ENCODE assay signal across 8 cellular contexts in the genomic region with DNA sequence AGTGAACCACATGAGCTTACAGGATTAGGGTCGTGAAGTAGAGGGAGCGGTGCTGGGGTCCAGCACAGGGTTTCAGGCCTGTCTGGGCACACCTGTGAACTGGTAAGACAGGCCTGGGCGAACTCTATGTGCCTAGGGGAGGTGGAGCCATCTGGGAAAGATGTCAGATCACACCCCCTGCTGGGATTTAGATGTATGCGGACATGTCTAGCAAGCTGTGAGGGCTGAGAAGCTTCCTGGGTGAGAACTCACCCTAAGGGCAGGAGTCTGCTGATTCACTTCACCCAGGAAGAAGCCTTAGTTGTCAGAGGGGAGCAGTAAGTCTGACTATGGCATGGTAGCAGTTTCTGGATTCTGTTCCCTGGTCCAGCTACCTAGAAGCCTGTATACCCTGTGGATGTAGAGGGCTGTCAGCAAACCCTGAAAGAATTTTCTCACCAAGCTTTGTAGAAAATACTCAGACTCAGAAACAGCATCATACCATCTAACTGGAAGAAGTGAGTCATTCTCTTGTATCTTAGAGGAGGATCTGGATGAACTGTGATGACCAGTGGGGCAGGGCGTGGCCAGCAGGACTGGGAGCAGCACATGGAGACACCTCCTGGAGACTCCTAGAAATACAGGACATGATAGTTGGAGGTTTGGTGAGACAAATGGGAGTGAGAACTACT. TPM values are rescaled to one million over a fixed set of nuclear protein-coding genes. Genes with fewer than 3 reads are reported as not detected.
DNase-seq lines count a peak whose midpoint lies in the region; ATAC-seq and TF ChIP-seq lines count a peak whose summit lies in the region.

No MANE protein-coding gene starts in this region.

- no peak overlapping the region for H3K18ac ChIP-seq in mesendoderm (ENCODE audit: low read length)

- H3K4me3 ChIP-seq in mesendoderm (ENCODE audit: low read length) (no peak overlapping the region), upper lobe of right lung (no peak overlapping the region)

- H3K4me1 ChIP-seq in mesendoderm (ENCODE audit: control insufficient read depth, low read depth, low read length), result no peaks in the 10 kb centered on the region
- H3K4me1 ChIP-seq in upper lobe of right lung, result peaks cover 9% of the 10 kb centered on the region

- no peak overlapping the region for H3K4me2 ChIP-seq in mesendoderm (ENCODE audit: low read length)

- WGBS in mesendoderm (ENCODE audit: extremely low coverage, insufficient coverage, low lambda C conversion rate), result no CpG with 5 or more reads among the region's 5 CpGs

- no peak overlapping the region for H3K23ac ChIP-seq in mesendoderm (ENCODE audit: low read length)

- DNase-seq in DMS 273 (lab: John Stamatoyannopoulos, UW; ENCODE audit: unreplicated experiment) (peak; percentile 81), HS-5 (ENCODE audit: low read depth) (peak; percentile 88), dermis blood vessel endothelial cell (peak; percentile 92), mesendoderm (peak; percentile 98), upper lobe of right lung (peak; percentile 75), cortex of kidney (lab: John Stamatoyannopoulos, UW) (no peak)
- DNase-seq in effector CD4-positive, alpha-beta T cell, result no peak

- no peak overlapping the region for H3K56ac ChIP-seq in mesendoderm (ENCODE audit: low read length)

- H2AK5ac ChIP-seq in mesendoderm (ENCODE audit: low read length), result no peak overlapping the region

- H3K9ac ChIP-seq in mesendoderm (ENCODE audit: low read length), result no peak overlapping the region

- no peak overlapping the region for H4K5ac ChIP-seq in mesendoderm (ENCODE audit: low read length)

- H2BK120ac ChIP-seq in mesendoderm (ENCODE audit: low read depth, low read length), result no peak overlapping the region

- intact Hi-C loops in upper lobe of right lung (cut with DNase I), result no loop called here

- no peak overlapping the region for H2BK15ac ChIP-seq in mesendoderm (replicated peaks; ENCODE audit: low read depth)

- peak; percentile 90 for ATAC-seq in upper lobe of right lung

- no peak overlapping the region for H4K8ac ChIP-seq in mesendoderm (ENCODE audit: low read depth, low read length)

- peak overlapping the region; percentile 77 for H3K27ac ChIP-seq in mesendoderm (ENCODE audit: low read depth, low read length)
- peak overlapping the region; percentile 18 for H3K27ac ChIP-seq in upper lobe of right lung

- no peak overlapping the region for H2BK5ac ChIP-seq in mesendoderm (ENCODE audit: low read length)

- H3K27me3 ChIP-seq in mesendoderm (ENCODE audit: insufficient read depth, low read length, poor library complexity) (no peaks in the 10 kb centered on the region), upper lobe of right lung (no peaks in the 10 kb centered on the region)

- peak; percentile 30 for TF ChIP-seq CTCF in upper lobe of right lung (IDR thresholded peaks at IDR 0.05)

- H3K4ac ChIP-seq in mesendoderm (ENCODE audit: low read depth, low read length), result no peak overlapping the region

- H3K79me2 ChIP-seq in mesendoderm (ENCODE audit: control insufficient read depth, insufficient read depth, low read length), result no peaks in the 10 kb centered on the region

- no peaks in the 10 kb centered on the region for H3K9me3 ChIP-seq in upper lobe of right lung

- no peaks in the 10 kb centered on the region for H3K79me1 ChIP-seq in mesendoderm (ENCODE audit: low read length)

- H3K36me3 ChIP-seq in mesendoderm (ENCODE audit: control insufficient read depth, insufficient read depth, low read length) (no peaks in the 10 kb centered on the region), upper lobe of right lung (no peaks in the 10 kb centered on the region)

TF ChIP-seq in PFSK-1, 5 proteins besides CTCF, POLR2A, EP300 and RAD21:
- TF ChIP-seq TAF1 (IDR thresholded peaks at IDR 0.05; ENCODE audit: borderline replicate concordance, insufficient read depth, low read length) (no peak), FOXP2 (optimal IDR thresholded peaks at IDR 0.05; ENCODE audit: borderline replicate concordance, extremely low read depth, extremely low read length, insufficient read depth) (no peak), SIN3A (IDR thresholded peaks at IDR 0.05; ENCODE audit: borderline replicate concordance, insufficient read depth, low read length) (peak; percentile 22; the same call in 1 of the 2 replicates)
- TF ChIP-seq, protein P1, sequence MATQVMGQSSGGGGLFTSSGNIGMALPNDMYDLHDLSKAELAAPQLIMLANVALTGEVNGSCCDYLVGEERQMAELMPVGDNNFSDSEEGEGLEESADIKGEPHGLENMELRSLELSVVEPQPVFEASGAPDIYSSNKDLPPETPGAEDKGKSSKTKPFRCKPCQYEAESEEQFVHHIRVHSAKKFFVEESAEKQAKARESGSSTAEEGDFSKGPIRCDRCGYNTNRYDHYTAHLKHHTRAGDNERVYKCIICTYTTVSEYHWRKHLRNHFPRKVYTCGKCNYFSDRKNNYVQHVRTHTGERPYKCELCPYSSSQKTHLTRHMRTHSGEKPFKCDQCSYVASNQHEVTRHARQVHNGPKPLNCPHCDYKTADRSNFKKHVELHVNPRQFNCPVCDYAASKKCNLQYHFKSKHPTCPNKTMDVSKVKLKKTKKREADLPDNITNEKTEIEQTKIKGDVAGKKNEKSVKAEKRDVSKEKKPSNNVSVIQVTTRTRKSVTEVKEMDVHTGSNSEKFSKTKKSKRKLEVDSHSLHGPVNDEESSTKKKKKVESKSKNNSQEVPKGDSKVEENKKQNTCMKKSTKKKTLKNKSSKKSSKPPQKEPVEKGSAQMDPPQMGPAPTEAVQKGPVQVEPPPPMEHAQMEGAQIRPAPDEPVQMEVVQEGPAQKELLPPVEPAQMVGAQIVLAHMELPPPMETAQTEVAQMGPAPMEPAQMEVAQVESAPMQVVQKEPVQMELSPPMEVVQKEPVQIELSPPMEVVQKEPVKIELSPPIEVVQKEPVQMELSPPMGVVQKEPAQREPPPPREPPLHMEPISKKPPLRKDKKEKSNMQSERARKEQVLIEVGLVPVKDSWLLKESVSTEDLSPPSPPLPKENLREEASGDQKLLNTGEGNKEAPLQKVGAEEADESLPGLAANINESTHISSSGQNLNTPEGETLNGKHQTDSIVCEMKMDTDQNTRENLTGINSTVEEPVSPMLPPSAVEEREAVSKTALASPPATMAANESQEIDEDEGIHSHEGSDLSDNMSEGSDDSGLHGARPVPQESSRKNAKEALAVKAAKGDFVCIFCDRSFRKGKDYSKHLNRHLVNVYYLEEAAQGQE (IDR thresholded peaks at IDR 0.05; ENCODE audit: insufficient read depth in 1 of 2, low read depth in 2 of 2, low read length in 2 of 2), result no peak

RNA-seq across cellular contexts. Expression of a gene that starts 11.2 kb away (rescaled TPM):
- polyA plus RNA-seq in PFSK-1 (2012; ENCODE audit: insufficient read length, low read depth), result 83.7 TPM
- total RNA-seq in dermis blood vessel endothelial cell (64.5 and 99.6 TPM in 2 replicates), upper lobe of right lung (46.3 TPM)
- polyA plus RNA-seq in mesendoderm (2013, experiment 1 of 2), result 34.0 TPM
- polyA plus RNA-seq in mesendoderm (2013, experiment 2 of 2), result 34.9 TPM

Comparison
In these comparisons a context has a peak if more than half of its experiments do, and no peak if none do; other contexts are left out.
1. DNase-seq: peak in DMS 273 (single experiment), HS-5 (single experiment), dermis blood vessel endothelial cell (single experiment), mesendoderm (single experiment) and upper lobe of right lung (single experiment); none in effector CD4-positive, alpha-beta T cell (single experiment) and cortex of kidney (single experiment).